In genomic region chr6:20564269-20564668, GRCh38 we compare ENCODE assay signal across 8 cellular contexts. TPM values are rescaled to one million over a fixed set of nuclear protein-coding genes. Genes with fewer than 3 reads are reported as not detected.
DNase-seq lines count a peak whose midpoint lies in the region; ATAC-seq and TF ChIP-seq lines count a peak whose summit lies in the region.

No MANE protein-coding gene starts in this region.

- CTCF ChIA-PET in Caco-2 (lab: Charles Lee), result interaction anchor here (0.6 to 1.5 kb wide), 6 partner anchors 30 to 1029 kb away, joined by 3 to 15 read pairs (median 4); partner anchors contain the start of genes CDKAL1 and SOX4

- no peaks in the 10 kb centered on the region for H3F3A ChIP-seq in GM23338 (replicated peaks; ENCODE audit: low read depth)

- no peak overlapping the region for H3K4me2 ChIP-seq in GM23338

- ATAC-seq in HG02884 (IDR thresholded peaks at IDR 0.05; ENCODE audit: unreplicated experiment) (no peak), HG02973 (IDR thresholded peaks at IDR 0.05; ENCODE audit: unreplicated experiment) (no peak), GM23338 (no peak)

- intact Hi-C loops in Caco-2 (cut with micrococcal nuclease; ENCODE audit: unreplicated experiment), result loop anchor here (1.0 to 10.0 kb wide), 2 partner anchors 311 to 1025 kb away; no protein-coding TSS in a partner anchor

- no peaks in the 10 kb centered on the region for H3K36me3 ChIP-seq in Caco-2 (ENCODE audit: control insufficient read depth, insufficient read depth, low read length)
- H3K36me3 ChIP-seq in WERI-Rb-1, result peaks cover 7% of the 10 kb centered on the region
- H3K36me3 ChIP-seq in GM23338 (ENCODE audit: insufficient read depth), result no peaks in the 10 kb centered on the region

- BruUV-seq in Caco-2 (replicated peaks; lab: Mats Ljungman, UMichigan), result no TSS peak

- peaks cover 9% of the 10 kb centered on the region for H3K9me3 Mint-ChIP-seq in Caco-2 (ENCODE audit: unreplicated experiment)
- H3K9me3 Mint-ChIP-seq in GM23338, result no peaks in the 10 kb centered on the region; the same call in 2 of the 3 replicates

- H3K4me1 Mint-ChIP-seq in Caco-2 (ENCODE audit: low read depth, unreplicated experiment) (no peaks in the 10 kb centered on the region), GM23338 (peaks cover 24% of the 10 kb centered on the region)

- no peak for TF ChIP-seq EP300 in Ishikawa (IDR thresholded peaks at IDR 0.05; ENCODE audit: borderline replicate concordance)

- H3K4me3 Mint-ChIP-seq in Caco-2 (ENCODE audit: unreplicated experiment) (no peak overlapping the region), GM23338 (no peak overlapping the region)

- H3K27me3 ChIP-seq in Caco-2 (replicated peaks; ENCODE audit: control insufficient read depth, insufficient read depth, low read length) (no peaks in the 10 kb centered on the region), WERI-Rb-1 (ENCODE audit: insufficient read depth, low read depth, severe bottlenecking) (no peaks in the 10 kb centered on the region), GM23338 (ENCODE audit: insufficient read depth) (no peaks in the 10 kb centered on the region)

- no peaks in the 10 kb centered on the region for H4K20me1 ChIP-seq in GM23338 (replicated peaks; ENCODE audit: insufficient read depth)

- H3K79me2 ChIP-seq in GM23338 (replicated peaks; ENCODE audit: insufficient read depth), result peaks cover 8% of the 10 kb centered on the region; the same call in 1 of the 2 replicates

- H3K27ac ChIP-seq in WERI-Rb-1 (peak overlapping the region; percentile 56), GM23338 (ENCODE audit: low read depth) (no peak overlapping the region)

- DNase-seq in Caco-2 (no peak), WERI-Rb-1 (no peak), left kidney (ENCODE audit: low read depth, low spot score) (peak; percentile 48), UCSD-AML1 (lab: John Stamatoyannopoulos, UW; ENCODE audit: unreplicated experiment) (no peak), GM23338 (ENCODE audit: low spot score) (no peak)

- TF ChIP-seq RAD21 in Ishikawa (IDR thresholded peaks at IDR 0.05; ENCODE audit: low read depth), result peak; percentile 47; the same call in 1 of the 2 replicates

- no peaks in the 10 kb centered on the region for H3K9me3 ChIP-seq in Caco-2
- H3K9me3 ChIP-seq in WERI-Rb-1 (ENCODE audit: severe bottlenecking), result no peaks in the 10 kb centered on the region

- H3K4me3 ChIP-seq in Caco-2 (ENCODE audit: low read depth, low read length) (no peak overlapping the region), WERI-Rb-1 (ENCODE audit: low read depth, low read length) (no peak overlapping the region), GM23338 (no peak overlapping the region)

- POLR2A ChIA-PET in Caco-2 (lab: Charles Lee), result interaction anchor here (0.6 kb wide), 1 partner anchor 1025 kb away, joined by 5 read pairs; no protein-coding TSS in a partner anchor

- H3K27me3 Mint-ChIP-seq in Caco-2 (ENCODE audit: insufficient read depth, unreplicated experiment) (no peaks in the 10 kb centered on the region), GM23338 (ENCODE audit: insufficient read depth, low read depth, poor library complexity) (no peaks in the 10 kb centered on the region)

- H3K36me3 Mint-ChIP-seq in Caco-2 (ENCODE audit: insufficient read depth, unreplicated experiment) (peaks cover 5% of the 10 kb centered on the region), GM23338 (ENCODE audit: low read depth) (peaks cover 9% of the 10 kb centered on the region; the same call in 1 of the 3 replicates)

- H2AFZ ChIP-seq in GM23338, result no peak overlapping the region

- TF ChIP-seq CTCF in Caco-2 (IDR thresholded peaks at IDR 0.05; ENCODE audit: insufficient read depth in 1 of 2, low read depth in 1 of 2, low read length in 1 of 2, severe bottlenecking in 1 of 2, unreplicated experiment in 1 of 2) (peak; percentile 10 to 51), WERI-Rb-1 (IDR thresholded peaks at IDR 0.05; ENCODE audit: low read depth, low read length) (0 out of 2 replicates have a peak, but pooled peaks have one; percentile 8), GM23338 (conservative IDR thresholded peaks at IDR 0.05; ENCODE audit: low read depth in 2 of 2) (peak in 1 of 2 experiments; percentile 78; a peak in 3 of 4 replicates)

- H3K4me1 ChIP-seq in Caco-2 (no peaks in the 10 kb centered on the region), GM23338 (ENCODE audit: insufficient read depth) (peaks cover 27% of the 10 kb centered on the region)

- no peak overlapping the region for H3K27ac Mint-ChIP-seq in Caco-2 (ENCODE audit: unreplicated experiment)
- no peak overlapping the region for H3K27ac Mint-ChIP-seq in GM23338

- no peaks in the 10 kb centered on the region for H3K9me2 ChIP-seq in GM23338 (ENCODE audit: insufficient read depth)

TF ChIP-seq in Ishikawa, 13 proteins besides CTCF, POLR2A, EP300 and RAD21 (continues in another document):
- TF ChIP-seq TEAD4 (IDR thresholded peaks at IDR 0.05) (no peak), EGR1 (IDR thresholded peaks at IDR 0.05) (no peak), FOXM1 (IDR thresholded peaks at IDR 0.05; ENCODE audit: borderline replicate concordance, low read depth) (no peak), YY1 (IDR thresholded peaks at IDR 0.05; ENCODE audit: low read depth) (no peak), CEBPB (IDR thresholded peaks at IDR 0.05) (no peak), TCF12 (IDR thresholded peaks at IDR 0.05; ENCODE audit: low read depth) (no peak), ZBTB7A (IDR thresholded peaks at IDR 0.05; ENCODE audit: low read depth) (no peak), MAX (IDR thresholded peaks at IDR 0.05) (no peak), CREB1 (IDR thresholded peaks at IDR 0.05; ENCODE audit: low read depth) (no peak), TAF1 (IDR thresholded peaks at IDR 0.05; ENCODE audit: low read depth) (no peak), USF1 (IDR thresholded peaks at IDR 0.05) (no peak), NFIC (IDR thresholded peaks at IDR 0.05) (no peak)

TF ChIP-seq in GM23338, 12 proteins besides CTCF, POLR2A, EP300 and RAD21 (continues in another document):
- no peak for TF ChIP-seq ZNF462 (CRISPR knock-in tag; IDR thresholded peaks at IDR 0.05)
- no peak for TF ChIP-seq EZH2 (IDR thresholded peaks at IDR 0.05; ENCODE audit: low read depth, unreplicated experiment)

RNA-seq across cellular contexts. Expression of gene CDKAL1, which starts 30.0 kb away (rescaled TPM):
- 18.7 and 18.8 TPM in 2 replicates for total RNA-seq in Caco-2 (2022)
- total RNA-seq in GM23338 (2014; rRNA removed; shearing (Covaris generic)), result 22.5 and 35.0 TPM in 2 replicates
- 15.9 and 17.8 TPM in 2 replicates for polyA plus RNA-seq in GM23338 (2016; fragmentation: Nextera tagmentation; extraction: Ambion mirVana)
